In genomic region chr7:22220947-22221346, GRCh38 we compare ENCODE assay signal across 14 cellular contexts.
DNase-seq lines count a peak whose midpoint lies in the region; ATAC-seq and TF ChIP-seq lines count a peak whose summit lies in the region.
"Had no signal": no experiment of that assay in that cellular context is flagged by ENCODE, and none has a peak within 500 bp of the region (broad histone marks: within the 10 kb centered on the region; RNA-seq: fewer than 3 reads in every experiment).

No MANE protein-coding gene starts in this region.

- ATAC-seq in GM18502 (IDR thresholded peaks at IDR 0.05; ENCODE audit: poor library complexity, unreplicated experiment) = no peak
- ATAC-seq: esophagus mucosa had no signal

- no peak overlapping the region for H3K9ac ChIP-seq in fibroblast of lung (ENCODE audit: insufficient read depth, low read length)

- H3K4me2 ChIP-seq in fibroblast of lung (ENCODE audit: extremely low read depth, insufficient read depth, low read length) = no peak overlapping the region

- H3K27ac Mint-ChIP-seq in immature natural killer cell = no peak overlapping the region
- H3K27ac Mint-ChIP-seq: activated CD4-positive, alpha-beta memory T cell treated with anti-CD3 and anti-CD28 coated beads, Interleukin-2, amount 10 ng/mL, durations not matched to agents 7 days and 5 days; nephron progenitor cell had no signal

- no peaks in the 10 kb centered on the region for H3K36me3 Mint-ChIP-seq in immature natural killer cell

- H3K36me3 ChIP-seq in fibroblast of lung (ENCODE audit: control insufficient read depth, insufficient read depth, low read length) (no peaks in the 10 kb centered on the region), thyroid gland (no peaks in the 10 kb centered on the region)
- H3K36me3 ChIP-seq: HAP-1 had no signal

- no peak overlapping the region for H3K27ac ChIP-seq in fibroblast of lung (ENCODE audit: insufficient read depth, low read length)
- H3K27ac ChIP-seq in thyroid gland = peak overlapping the region; percentile 44 to 67 (median 63)

- H3K4me1 ChIP-seq in fibroblast of lung (ENCODE audit: control insufficient read depth, extremely low read depth, insufficient read depth, low read length) (no peaks in the 10 kb centered on the region), thyroid gland (no peaks in the 10 kb centered on the region)

- TF ChIP-seq CTCF in fibroblast of lung (conservative IDR thresholded peaks at IDR 0.05 in 1 of 2, IDR thresholded peaks at IDR 0.05 in 1 of 2; ENCODE audit: low read depth in 1 of 2, low read length in 2 of 2) (no peak), thyroid gland (IDR thresholded peaks at IDR 0.05) (no peak)

- TF ChIP-seq POLR2A in thyroid gland (IDR thresholded peaks at IDR 0.05) = no peak

- H3K27me3 ChIP-seq in fibroblast of lung (ENCODE audit: control insufficient read depth, insufficient read depth, low read length) (no peaks in the 10 kb centered on the region), thyroid gland (no peaks in the 10 kb centered on the region)

- peak overlapping the region; percentile 15 for H2AFZ ChIP-seq in fibroblast of lung (ENCODE audit: low read length)

- no peaks in the 10 kb centered on the region for H3K9me3 Mint-ChIP-seq in immature natural killer cell
- H3K9me3 Mint-ChIP-seq: activated CD4-positive, alpha-beta memory T cell treated with anti-CD3 and anti-CD28 coated beads, Interleukin-2, amount 10 ng/mL, durations not matched to agents 7 days and 5 days had no signal

- no peaks in the 10 kb centered on the region for H3K79me2 ChIP-seq in fibroblast of lung (ENCODE audit: control insufficient read depth, insufficient read depth, low read length)

- peak; percentile 30 for DNase-seq in SK-MEL-5 (ENCODE audit: low read depth, low spot score)
- DNase-seq in fibroblast of lung (ENCODE audit: low read depth in 2 of 2) = no peak
- DNase-seq in lung microvascular endothelial cell (ENCODE audit: low read depth in 2 of 2) = peak; percentile 70 to 91
- DNase-seq in thyroid gland = no peak
- no peak for DNase-seq in immature natural killer cell
- DNase-seq in NCI-H510A treated with DMSO at 0.1 percent for 48 hours (lab: John Stamatoyannopoulos, UW) = no peak
- no peak for DNase-seq in SHP77 (lab: John Stamatoyannopoulos, UW)
- DNase-seq: activated CD4-positive, alpha-beta memory T cell treated with anti-CD3 and anti-CD28 coated beads, Interleukin-2, amount 10 ng/mL, durations not matched to agents 7 days and 5 days; nephron progenitor cell; retina; stimulated activated CD4-positive, alpha-beta T cell treated with anti-CD3 and anti-CD28 coated beads, Interleukin-1b, Interleukin-23, amount 100 ng/mL, for 48 hours had no signal

- H3K9me3 ChIP-seq in fibroblast of lung (ENCODE audit: control insufficient read depth, insufficient read depth, low read depth, low read length) (no peaks in the 10 kb centered on the region), thyroid gland (no peaks in the 10 kb centered on the region)
- H3K9me3 ChIP-seq: HAP-1 had no signal

- H4K20me1 ChIP-seq in fibroblast of lung (ENCODE audit: control insufficient read depth, extremely low read depth, insufficient read depth, low read length) = no peaks in the 10 kb centered on the region

- intact Hi-C loops in thyroid gland (cut with DNase I) = no loop called here

- peaks cover 0 to 5% (median 2%) of the 10 kb centered on the region in 3 donors for H3K27me3 Mint-ChIP-seq in immature natural killer cell (ENCODE audit: low read depth in 3 of 3)

- H3K4me3 Mint-ChIP-seq in immature natural killer cell = no peak overlapping the region
- H3K4me3 Mint-ChIP-seq: activated CD4-positive, alpha-beta memory T cell treated with anti-CD3 and anti-CD28 coated beads, Interleukin-2, amount 10 ng/mL, durations not matched to agents 7 days and 5 days; nephron progenitor cell had no signal

- WGBS in thyroid gland, 2 donors = 52 to 62% methylated on average over 4 of the region's 4 CpGs

- no peaks in the 10 kb centered on the region for H3K4me1 Mint-ChIP-seq in immature natural killer cell
- H3K4me1 Mint-ChIP-seq: activated CD4-positive, alpha-beta memory T cell treated with anti-CD3 and anti-CD28 coated beads, Interleukin-2, amount 10 ng/mL, durations not matched to agents 7 days and 5 days; nephron progenitor cell had no signal

- no peak overlapping the region for H3K4me3 ChIP-seq in fibroblast of lung (replicated peaks in 1 of 4; ENCODE audit: control extremely low read depth in 1 of 4, insufficient read depth in 1 of 4, low read depth in 3 of 4, low read length in 4 of 4)
- H3K4me3 ChIP-seq in thyroid gland (replicated peaks in 1 of 3) = no peak overlapping the region
- H3K4me3 ChIP-seq: HAP-1 had no signal

- in situ Hi-C loops in SK-MEL-5 (cut with HindIII; ENCODE audit: low pct_unique_long_range_greater_than_20kb, low sequenced_read_pairs) = no loop called here

Comparison
In these comparisons a context has a peak if more than half of its experiments do, and no peak if none do; other contexts are left out.
1. DNase-seq: peak in SK-MEL-5 (single experiment) and lung microvascular endothelial cell (2 of 2); none in fibroblast of lung (0 of 2), thyroid gland (0 of 2), immature natural killer cell (0 of 3), NCI-H510A treated with DMSO at 0.1 percent for 48 hours (single experiment) and SHP77 (0 of 2).